ENCODE assay signal across 10 cellular contexts in genomic region chr9:90107021-90107771, GRCh38.
DNase-seq lines count a peak whose midpoint lies in the region; ATAC-seq and TF ChIP-seq lines count a peak whose summit lies in the region.
"Had no signal": no experiment of that assay in that cellular context is flagged by ENCODE, and none has a peak within 500 bp of the region (broad histone marks: within the 10 kb centered on the region; RNA-seq: fewer than 3 reads in every experiment).

No MANE protein-coding gene starts in this region.

- H3K4me1 ChIP-seq in gastrocnemius medialis (peaks cover 42 to 44% of the 10 kb centered on the region in 2 donors), Caco-2 (no peaks in the 10 kb centered on the region)

- peak; percentile 88 to 92 for ATAC-seq in gastrocnemius medialis

- H3K27me3 ChIP-seq in gastrocnemius medialis (no peaks in the 10 kb centered on the region), Caco-2 (replicated peaks; ENCODE audit: control insufficient read depth, insufficient read depth, low read length) (no peaks in the 10 kb centered on the region)

- CTCF ChIA-PET in Caco-2 (lab: Charles Lee): interaction anchor here (0.8 kb wide), 1 partner anchor 503 kb away, joined by 4 read pairs; no protein-coding TSS in a partner anchor

- in situ Hi-C loops in gastrocnemius medialis (cut with MboI; ENCODE audit: low sequenced_read_pairs in 4 of 4): loop anchor here in 2 of 4 donors (25.0 kb wide), 2 partner anchors 195 to 795 kb away; partner anchors contain the start of genes CKS2 (in 1 of the 2) and SECISBP2 (in 1 of the 2)
- in situ Hi-C loops in KBM-7 (cut with MboI; ENCODE audit: low pct_unique_long_range_greater_than_20kb, low sequenced_read_pairs): loop anchor here (10.0 kb wide), 1 partner anchor 502 kb away; the partner anchor contains the start of gene GADD45G

- peak overlapping the region; percentile 78 to 95 (median 87) for H3K27ac ChIP-seq in gastrocnemius medialis
- H3K27ac ChIP-seq: HL-60 had no signal

- DNase-seq in HT1080 (ENCODE audit: low read depth) (peak; percentile 26), NCI-H510A treated with DMSO at 0.1 percent for 48 hours (lab: John Stamatoyannopoulos, UW) (peak; percentile 89), glomerular visceral epithelial cell (ENCODE audit: extremely low spot score) (peak; percentile 7), gastrocnemius medialis (peak; percentile 82 to 91), DMS114 treated with DMSO at 0.1 percent for 48 hours (lab: John Stamatoyannopoulos, UW; ENCODE audit: unreplicated experiment) (no peak), Caco-2 (no peak), KBM-7 (no peak), GM19238 (ENCODE audit: insufficient read length, low spot score) (no peak)
- DNase-seq: stimulated activated CD8-positive, alpha-beta memory T cell treated with anti-CD3 and anti-CD28 coated beads, Interleukin-4, amount 100 ng/mL, for 48 hours had no signal

- no peaks in the 10 kb centered on the region for H3K36me3 ChIP-seq in gastrocnemius medialis
- H3K36me3 ChIP-seq in Caco-2 (ENCODE audit: control insufficient read depth, insufficient read depth, low read length): no peaks in the 10 kb centered on the region

- H3K27ac Mint-ChIP-seq in Caco-2 (ENCODE audit: unreplicated experiment): no peak overlapping the region

- no peaks in the 10 kb centered on the region for H3K9me3 Mint-ChIP-seq in Caco-2 (ENCODE audit: unreplicated experiment)

- no peaks in the 10 kb centered on the region for H3K27me3 Mint-ChIP-seq in Caco-2 (ENCODE audit: insufficient read depth, unreplicated experiment)

- TF ChIP-seq CTCF in gastrocnemius medialis (IDR thresholded peaks at IDR 0.05 in 4 of 5, conservative IDR thresholded peaks at IDR 0.05 in 1 of 5): no peak
- TF ChIP-seq CTCF in Caco-2 (IDR thresholded peaks at IDR 0.05; ENCODE audit: insufficient read depth in 1 of 2, low read depth in 1 of 2, low read length in 1 of 2, severe bottlenecking in 1 of 2, unreplicated experiment in 1 of 2): no peak

- H3K4me1 Mint-ChIP-seq in Caco-2 (ENCODE audit: low read depth, unreplicated experiment): no peaks in the 10 kb centered on the region

- H3K9me3 ChIP-seq in gastrocnemius medialis: no peaks in the 10 kb centered on the region
- H3K9me3 ChIP-seq in Caco-2: no peaks in the 10 kb centered on the region

- H3K4me3 ChIP-seq in gastrocnemius medialis (peak overlapping the region in 1 of 4 donors; percentile 9), Caco-2 (ENCODE audit: low read depth, low read length) (no peak overlapping the region)

- POLR2A ChIA-PET in Caco-2 (lab: Charles Lee): no interaction called here

- intact Hi-C loops in gastrocnemius medialis (cut with DNase I; ENCODE audit: low total_unique reads): loop anchor here (2.0 to 10.0 kb wide), 7 partner anchors 106 to 1318 kb away; partner anchors contain the start of genes CKS2, NFIL3, SECISBP2 and SEMA4D
- intact Hi-C loops in Caco-2 (cut with micrococcal nuclease; ENCODE audit: unreplicated experiment): no loop called here

- no peak for TF ChIP-seq POLR2A in gastrocnemius medialis (IDR thresholded peaks at IDR 0.05)

- no TSS peak for BruUV-seq in Caco-2 (replicated peaks; lab: Mats Ljungman, UMichigan)

- no peak overlapping the region for H3K4me3 Mint-ChIP-seq in Caco-2 (ENCODE audit: unreplicated experiment)

- H3K36me3 Mint-ChIP-seq in Caco-2 (ENCODE audit: insufficient read depth, unreplicated experiment): no peaks in the 10 kb centered on the region

Comparison
In these comparisons a context has a peak if more than half of its experiments do, and no peak if none do; other contexts are left out.
1. DNase-seq: peak in HT1080 (single experiment), NCI-H510A treated with DMSO at 0.1 percent for 48 hours (single experiment), glomerular visceral epithelial cell (single experiment) and gastrocnemius medialis (2 of 2); none in DMS114 treated with DMSO at 0.1 percent for 48 hours (single experiment), Caco-2 (0 of 2), KBM-7 (single experiment) and GM19238 (single experiment).